ENCODE assay signal across 25 cellular contexts in genomic region chr3:101423984-101424888, GRCh38.
DNase-seq lines count a peak whose midpoint lies in the region; ATAC-seq, FAIRE-seq and TF ChIP-seq lines count a peak whose summit lies in the region.
"Had no signal": no experiment of that assay in that cellular context is flagged by ENCODE, and none has a peak within 500 bp of the region (broad histone marks: within the 10 kb centered on the region; RNA-seq: fewer than 3 reads in every experiment).

No MANE protein-coding gene starts in this region.

- no peak for TF ChIP-seq CTCF in bronchial epithelial cell (IDR thresholded peaks at IDR 0.05; ENCODE audit: insufficient read depth, low read length, severe bottlenecking)

- POLR2A ChIA-PET in activated CD4-positive, alpha-beta T cell treated with anti-CD3 and anti-CD28 coated beads, Interleukin-2, amount 10 ng/mL, durations not matched to agents 7 days and 5 days (lab: Charles Lee) = no interaction called here

- H4K91ac ChIP-seq in trophoblast cell (ENCODE audit: low read depth, low read length) = no peak overlapping the region

- H3K79me2 ChIP-seq in trophoblast cell (ENCODE audit: control insufficient read depth, insufficient read depth, low read length, poor library complexity) = no peaks in the 10 kb centered on the region

- intact Hi-C loops in activated CD4-positive, alpha-beta T cell treated with anti-CD3 and anti-CD28 coated beads, Interleukin-2, amount 10 ng/mL, durations not matched to agents 24 days and 14 days (cut with micrococcal nuclease) = no loop called here

- no peak overlapping the region for H3K27ac ChIP-seq in trophoblast cell (ENCODE audit: low read depth, low read length)
- H3K27ac ChIP-seq: A549, BLaER1, PC-9, uterus, WERI-Rb-1 had no signal

- peaks cover 24% of the 10 kb centered on the region for H3K4me1 Mint-ChIP-seq in activated CD4-positive, alpha-beta T cell treated with anti-CD3 and anti-CD28 coated beads, Interleukin-2, amount 10 ng/mL, durations not matched to agents 24 days and 14 days
- H3K4me1 Mint-ChIP-seq in activated CD4-positive, alpha-beta T cell treated with anti-CD3 and anti-CD28 coated beads, Interleukin-2, amount 10 ng/mL, durations not matched to agents 7 days and 5 days = peaks cover 30% of the 10 kb centered on the region
- H3K4me1 Mint-ChIP-seq: endodermal cell, mesothelial cell of epicardium had no signal

- peaks cover 25% of the 10 kb centered on the region for H3K36me3 Mint-ChIP-seq in activated CD4-positive, alpha-beta T cell treated with anti-CD3 and anti-CD28 coated beads, Interleukin-2, amount 10 ng/mL, durations not matched to agents 24 days and 14 days (ENCODE audit: low read depth)
- H3K36me3 Mint-ChIP-seq in activated CD4-positive, alpha-beta T cell treated with anti-CD3 and anti-CD28 coated beads, Interleukin-2, amount 10 ng/mL, durations not matched to agents 7 days and 5 days (ENCODE audit: low read depth) = peaks cover 36% of the 10 kb centered on the region

- H2BK120ac ChIP-seq in trophoblast cell (ENCODE audit: insufficient read depth, low read length, poor library complexity) = no peak overlapping the region

- H3K27ac Mint-ChIP-seq in activated CD4-positive, alpha-beta T cell treated with anti-CD3 and anti-CD28 coated beads, Interleukin-2, amount 10 ng/mL, durations not matched to agents 24 days and 14 days = no peak overlapping the region
- H3K27ac Mint-ChIP-seq in activated CD4-positive, alpha-beta T cell treated with anti-CD3 and anti-CD28 coated beads, Interleukin-2, amount 10 ng/mL, durations not matched to agents 7 days and 5 days = no peak overlapping the region
- H3K27ac Mint-ChIP-seq: activated CD8-positive, alpha-beta memory T cell treated with anti-CD3 and anti-CD28 coated beads, Interleukin-2, amount 10 ng/mL, durations not matched to agents 7 days and 5 days; endodermal cell; mesothelial cell of epicardium; T-helper 2 cell treated with Interferon-gamma antibody and Interleukin-4, amounts not matched to agents 5 μg/mL and 100 μg/mL, for 36 hours had no signal

- CTCF ChIA-PET in activated CD4-positive, alpha-beta T cell treated with anti-CD3 and anti-CD28 coated beads, Interleukin-2, amount 10 ng/mL, durations not matched to agents 7 days and 5 days (lab: Charles Lee) = no interaction called here

- WGBS in trophoblast cell (ENCODE audit: extremely low coverage, insufficient coverage, insufficient read length) = no CpG with 5 or more reads among the region's 11 CpGs

- H3K79me1 ChIP-seq in trophoblast cell (ENCODE audit: low read length) = no peaks in the 10 kb centered on the region

- DNase-seq in activated CD4-positive, alpha-beta T cell treated with anti-CD3 and anti-CD28 coated beads, Interleukin-2, amount 10 ng/mL, durations not matched to agents 24 days and 14 days = no peak
- DNase-seq in activated CD4-positive, alpha-beta T cell treated with anti-CD3 and anti-CD28 coated beads, Interleukin-2, amount 10 ng/mL, durations not matched to agents 7 days and 5 days = no peak
- peak; percentile 28 for DNase-seq in Jurkat, Clone E6-1 (ENCODE audit: low read depth, low spot score)
- no peak for DNase-seq in bronchial epithelial cell (ENCODE audit: low read depth)
- no peak for DNase-seq in trophoblast cell
- DNase-seq in iPS-NIHi11 (ENCODE audit: low spot score) = no peak
- DNase-seq: activated CD8-positive, alpha-beta memory T cell treated with anti-CD3 and anti-CD28 coated beads, Interleukin-2, amount 10 ng/mL, durations not matched to agents 7 days and 5 days; activated gamma-delta T cell treated with Interleukin-2 at 50 U/mL for 16 hours; DMS 273 treated with DMSO at 0.1 percent for 48 hours; endodermal cell; NCI-H1092 treated with DMSO at 0.1 percent for 48 hours; NCI-H2081; small intestine; stimulated activated CD4-positive, alpha-beta T cell treated with anti-CD3 and anti-CD28 coated beads, Interleukin-4, amount 100 ng/mL, for 4 hours; uterus; WERI-Rb-1 had no signal

- no peak overlapping the region for H2BK5ac ChIP-seq in trophoblast cell (ENCODE audit: low read depth, low read length, poor library complexity)

- H3K4me3 ChIP-seq in Jurkat, Clone E6-1 (ENCODE audit: low read length) = no peak overlapping the region
- H3K4me3 ChIP-seq in bronchial epithelial cell (ENCODE audit: low read depth, low read length) (no peak overlapping the region), trophoblast cell (ENCODE audit: low read depth, low read length) (peak overlapping the region; percentile 3)
- H3K4me3 ChIP-seq: A549, BLaER1, PC-9, uterus had no signal

- H3K23ac ChIP-seq in trophoblast cell (ENCODE audit: low read length) = no peak overlapping the region

- H3K27me3 ChIP-seq in bronchial epithelial cell (ENCODE audit: control insufficient read depth, insufficient read depth, low read length) (no peaks in the 10 kb centered on the region), trophoblast cell (ENCODE audit: insufficient read depth, low read length) (no peaks in the 10 kb centered on the region)
- H3K27me3 ChIP-seq: BLaER1, uterus had no signal

- H3K18ac ChIP-seq in trophoblast cell (ENCODE audit: low read length) = no peak overlapping the region

- no peak overlapping the region for H2BK12ac ChIP-seq in trophoblast cell (ENCODE audit: low read length)

- H3K4ac ChIP-seq in trophoblast cell (ENCODE audit: low read depth, low read length) = no peak overlapping the region

- H3K9me3 ChIP-seq in trophoblast cell (ENCODE audit: insufficient read depth, low read depth, low read length) = peaks cover 7% of the 10 kb centered on the region
- H3K9me3 ChIP-seq: A549, uterus had no signal

- H3K9me3 Mint-ChIP-seq in activated CD4-positive, alpha-beta T cell treated with anti-CD3 and anti-CD28 coated beads, Interleukin-2, amount 10 ng/mL, durations not matched to agents 24 days and 14 days = peaks cover 28% of the 10 kb centered on the region
- H3K9me3 Mint-ChIP-seq in activated CD4-positive, alpha-beta T cell treated with anti-CD3 and anti-CD28 coated beads, Interleukin-2, amount 10 ng/mL, durations not matched to agents 7 days and 5 days = peaks cover 31% of the 10 kb centered on the region

- no peak overlapping the region for H3K14ac ChIP-seq in trophoblast cell (ENCODE audit: low read length)

- H4K12ac ChIP-seq in trophoblast cell (ENCODE audit: low read depth, low read length) = no peak overlapping the region

- peaks cover 0 to 5% of the 10 kb centered on the region in 2 experiments for H3K4me1 ChIP-seq in trophoblast cell (ENCODE audit: control insufficient read depth in 1 of 2, insufficient read depth in 2 of 2, low read length in 2 of 2)
- H3K4me1 ChIP-seq: A549, uterus had no signal

- no peak for ATAC-seq in GM21526 (IDR thresholded peaks at IDR 0.05; ENCODE audit: low FRiP score, unreplicated experiment)
- no peak for ATAC-seq in HG03159 (IDR thresholded peaks at IDR 0.05; ENCODE audit: unreplicated experiment)
- ATAC-seq: A549; activated CD8-positive, alpha-beta memory T cell treated with anti-CD3 and anti-CD28 coated beads, Interleukin-2, amount 10 ng/mL, durations not matched to agents 7 days and 5 days had no signal

- H3K36me3 ChIP-seq in bronchial epithelial cell (ENCODE audit: control insufficient read depth, insufficient read depth, low read length) (no peaks in the 10 kb centered on the region), trophoblast cell (ENCODE audit: control insufficient read depth in 1 of 2, insufficient read depth in 2 of 2, low read length in 2 of 2) (no peaks in the 10 kb centered on the region)
- H3K36me3 ChIP-seq: uterus, WERI-Rb-1 had no signal

- H3K4me3 Mint-ChIP-seq in activated CD4-positive, alpha-beta T cell treated with anti-CD3 and anti-CD28 coated beads, Interleukin-2, amount 10 ng/mL, durations not matched to agents 24 days and 14 days = peak overlapping the region; percentile 26
- no peak overlapping the region for H3K4me3 Mint-ChIP-seq in activated CD4-positive, alpha-beta T cell treated with anti-CD3 and anti-CD28 coated beads, Interleukin-2, amount 10 ng/mL, durations not matched to agents 7 days and 5 days
- H3K4me3 Mint-ChIP-seq: activated CD8-positive, alpha-beta memory T cell treated with anti-CD3 and anti-CD28 coated beads, Interleukin-2, amount 10 ng/mL, durations not matched to agents 7 days and 5 days; endodermal cell; mesothelial cell of epicardium; T-helper 2 cell treated with Interferon-gamma antibody and Interleukin-4, amounts not matched to agents 5 μg/mL and 100 μg/mL, for 36 hours had no signal

- no peak overlapping the region for H2AFZ ChIP-seq in trophoblast cell (ENCODE audit: insufficient read depth, low read length, poor library complexity)
- H2AFZ ChIP-seq: PC-9 had no signal

- H2AK5ac ChIP-seq in trophoblast cell (ENCODE audit: low read length) = no peak overlapping the region

- H3K4me2 ChIP-seq in trophoblast cell (ENCODE audit: low read length) = no peak overlapping the region
- H3K4me2 ChIP-seq: A549, BLaER1, PC-9 had no signal

- FAIRE-seq in bronchial epithelial cell (lab: Jason Lieb, UNC) = peak; percentile 87
- FAIRE-seq: A549, colon, GM18507, small intestine had no signal

- H4K8ac ChIP-seq in trophoblast cell (ENCODE audit: low read depth, low read length) = no peak overlapping the region

- no peak overlapping the region for H3K9ac ChIP-seq in trophoblast cell (ENCODE audit: low read length)
- H3K9ac ChIP-seq: BLaER1 had no signal

- H3K27me3 Mint-ChIP-seq in activated CD4-positive, alpha-beta T cell treated with anti-CD3 and anti-CD28 coated beads, Interleukin-2, amount 10 ng/mL, durations not matched to agents 24 days and 14 days = no peaks in the 10 kb centered on the region
- no peaks in the 10 kb centered on the region for H3K27me3 Mint-ChIP-seq in activated CD4-positive, alpha-beta T cell treated with anti-CD3 and anti-CD28 coated beads, Interleukin-2, amount 10 ng/mL, durations not matched to agents 7 days and 5 days
- H3K27me3 Mint-ChIP-seq: activated CD8-positive, alpha-beta memory T cell treated with anti-CD3 and anti-CD28 coated beads, Interleukin-2, amount 10 ng/mL, durations not matched to agents 7 days and 5 days had no signal
